In the genomic region with DNA sequence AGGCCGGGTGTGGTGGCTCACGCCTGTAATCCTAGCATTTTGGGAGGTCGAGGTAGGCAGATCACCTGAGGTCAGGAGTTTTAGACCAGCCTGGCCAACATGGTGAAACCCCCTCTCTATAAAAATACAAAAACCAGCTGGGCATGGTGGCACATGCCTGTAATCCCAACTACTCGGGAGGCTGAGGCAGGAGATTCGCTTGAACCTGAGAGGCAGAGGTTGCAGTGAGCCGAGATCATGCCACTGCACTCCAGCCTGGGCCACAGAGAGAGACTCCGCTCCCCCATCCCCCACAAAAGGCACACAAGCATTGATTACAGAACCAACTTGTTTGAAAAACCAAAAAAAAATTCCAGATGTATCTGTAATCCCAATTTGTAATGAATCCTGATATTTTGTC, we compare ENCODE assay signal across 8 cellular contexts. TPM values are rescaled to one million over a fixed set of nuclear protein-coding genes. Genes with fewer than 3 reads are reported as not detected.
DNase-seq lines count a peak whose midpoint lies in the region; ATAC-seq and TF ChIP-seq lines count a peak whose summit lies in the region.
"Not testable (repeated sequence)": the region's sequence is repeated elsewhere in the genome, so short reads cannot be mapped to it uniquely, and the experiment has no call there.

No MANE protein-coding gene starts in this region.

- TF ChIP-seq CTCF in C4-2B (conservative IDR thresholded peaks at IDR 0.05); WTC11 (IDR thresholded peaks at IDR 0.05); astrocyte of the spinal cord (IDR thresholded peaks at IDR 0.05; ENCODE audit: low read depth, low read length); neutrophil (IDR thresholded peaks at IDR 0.05); suprapubic skin (IDR thresholded peaks at IDR 0.05): not testable (repeated sequence)

- peaks cover 16% of the 10 kb centered on the region for H3K27me3 Mint-ChIP-seq in WTC11 (ENCODE audit: low read depth)

- not testable (repeated sequence) for H3K27me3 ChIP-seq in esophagus (ENCODE audit: control insufficient read depth in 1 of 2, insufficient read depth in 2 of 2, low read length in 2 of 2); layer of hippocampus (ENCODE audit: control insufficient read depth, insufficient read depth, low read length); neutrophil; suprapubic skin

- TF ChIP-seq POLR2A in suprapubic skin (IDR thresholded peaks at IDR 0.05), result not testable (repeated sequence)

- DNase-seq in Jurkat, Clone E6-1 (ENCODE audit: low read depth, low spot score); WTC11 (ENCODE audit: low spot score); astrocyte of the spinal cord (ENCODE audit: low read depth, low spot score); suprapubic skin (ENCODE audit: low spot score in 2 of 2): not testable (repeated sequence)

- H3K4me3 Mint-ChIP-seq in WTC11, result peak overlapping the region; percentile 95

- H3K27ac ChIP-seq in C4-2B (peak overlapping the region; percentile 80), esophagus (ENCODE audit: low read depth in 2 of 2, low read length in 1 of 2) (peak overlapping the region; percentile 66 to 100), layer of hippocampus (ENCODE audit: low read depth, low read length) (peak overlapping the region; percentile 46), suprapubic skin (peak overlapping the region; percentile 99)
- H3K27ac ChIP-seq in neutrophil, result not testable (repeated sequence)

- not testable (repeated sequence) for H3K9me3 ChIP-seq in esophagus (ENCODE audit: control insufficient read depth in 2 of 2, insufficient read depth in 1 of 2, low read depth in 1 of 2, low read length in 1 of 2); neutrophil; suprapubic skin

- not testable (repeated sequence) for H3K36me3 ChIP-seq in esophagus (ENCODE audit: control insufficient read depth in 2 of 2, insufficient read depth in 2 of 2, low read length in 1 of 2); neutrophil; suprapubic skin

- H3K4me1 ChIP-seq in esophagus (ENCODE audit: control insufficient read depth in 2 of 2, insufficient read depth in 2 of 2, low read length in 1 of 2) (peaks cover 0 to 17% of the 10 kb centered on the region in 2 donors), neutrophil (ENCODE audit: control insufficient read depth in 1 of 2, insufficient read depth in 1 of 2, low read depth in 1 of 2, low read length in 1 of 2) (peaks cover 25 to 36% of the 10 kb centered on the region in 2 experiments), suprapubic skin (peaks cover 64% of the 10 kb centered on the region)

- H3K4me1 Mint-ChIP-seq in WTC11, result peaks cover 55% of the 10 kb centered on the region

- peaks cover 65% of the 10 kb centered on the region for H3K36me3 Mint-ChIP-seq in WTC11

- WGBS in esophagus, 2 donors, result 43 to 60% methylated on average over 7 of the region's 7 CpGs
- WGBS in suprapubic skin, result 46% methylated on average over 6 of the region's 7 CpGs

- H3K4me3 ChIP-seq in Jurkat, Clone E6-1 (ENCODE audit: low read length), result peak overlapping the region; percentile 61; the same call in 1 of the 2 replicates
- H3K4me3 ChIP-seq in astrocyte of the spinal cord (ENCODE audit: low read depth, low read length) (peak overlapping the region; percentile 72), esophagus (ENCODE audit: low read depth in 1 of 2, low read length in 2 of 2) (peak overlapping the region; percentile 35 to 79), neutrophil (ENCODE audit: low read depth in 1 of 2, low read length in 1 of 2) (peak overlapping the region; percentile 79 to 88), suprapubic skin (peak overlapping the region; percentile 68)

- CTCF ChIA-PET in WTC11 (lab: Charles Lee), result interaction anchor here (1.0 to 1.1 kb wide), 3 partner anchors 8 to 98 kb away, joined by 3 to 4 read pairs (median 3); no protein-coding TSS in a partner anchor

- H3K27ac Mint-ChIP-seq in WTC11, result peak overlapping the region; percentile 99

- not testable (repeated sequence) for ATAC-seq in WTC11

- in situ Hi-C loops in astrocyte of the spinal cord (cut with HindIII; ENCODE audit: low sequenced_read_pairs), result not testable (repeated sequence)

- H3K9me3 Mint-ChIP-seq in WTC11, result not testable (repeated sequence)

- POLR2A ChIA-PET in WTC11 (lab: Charles Lee), result interaction anchor here (1.0 to 1.1 kb wide), 2 partner anchors 37 to 52 kb away, joined by 6 to 8 read pairs; no protein-coding TSS in a partner anchor

- not testable (repeated sequence) for TF ChIP-seq EP300 in suprapubic skin (IDR thresholded peaks at IDR 0.05)

RNA-seq across cellular contexts. Expression of a gene that starts 2.4 kb away (rescaled TPM):
- 104 TPM for polyA plus RNA-seq in Jurkat, Clone E6-1 (2012; ENCODE audit: insufficient read depth, insufficient read length)
- total RNA-seq in WTC11 (2021) (194 to 215 TPM (median 199 TPM) in 3 replicates), suprapubic skin (100 to 1,000 TPM; 154 to 394 (median 238) TPM)
- polyA plus RNA-seq in esophagus, result 100 to 1,000 TPM; 211 to 257 TPM
